ENCODE assay signal across 8 cellular contexts in genomic region chr14:104978774-104979691, GRCh38. TPM values are rescaled to one million over a fixed set of nuclear protein-coding genes. Genes with fewer than 3 reads are reported as not detected.
A peak's percentile ranks its signal among the peaks of the same experiment; 100 is the strongest.
DNase-seq lines count a peak whose midpoint lies in the region; ATAC-seq, FAIRE-seq and TF ChIP-seq lines count a peak whose summit lies in the region.

No MANE protein-coding gene starts in this region.

- no peak overlapping the region for H3K27ac ChIP-seq in BLaER1 treated with 17β-estradiol and CSF1 and Interleukin-3, amounts not matched to agents 10 nM and 100 nM
- H3K27ac ChIP-seq in Panc1 (ENCODE audit: low read length) (peak overlapping the region; percentile 49), neuronal stem cell (replicated peaks; ENCODE audit: low read length) (no peak overlapping the region), small intestine (ENCODE audit: low read depth in 1 of 2, low read length in 1 of 2) (no peak overlapping the region)

- no peak for FAIRE-seq in small intestine (lab: Jason Lieb, UNC)

- H3K9me3 ChIP-seq in BLaER1 treated with 17β-estradiol and CSF1 and Interleukin-3, amounts not matched to agents 10 nM and 100 nM (replicated peaks in 1 of 11): no peaks in the 10 kb centered on the region
- H3K9me3 ChIP-seq in Panc1 (ENCODE audit: control insufficient read depth, insufficient read depth, low read depth, low read length) (no peaks in the 10 kb centered on the region), neuronal stem cell (replicated peaks in 1 of 2; ENCODE audit: control insufficient read depth in 2 of 2, insufficient read depth in 1 of 2, low read depth in 1 of 2, low read length in 2 of 2) (no peaks in the 10 kb centered on the region), small intestine (ENCODE audit: control insufficient read depth, low read depth) (no peaks in the 10 kb centered on the region)

- intact Hi-C loops in Panc1 (cut with micrococcal nuclease; ENCODE audit: unreplicated experiment): no loop called here

- BruUV-seq in Panc1 (replicated peaks; lab: Mats Ljungman, UMichigan): no TSS peak

- H3K27me3 ChIP-seq in BLaER1 treated with 17β-estradiol and CSF1 and Interleukin-3, amounts not matched to agents 10 nM and 100 nM: peaks cover 0 to 12% (median 0%) of the 10 kb centered on the region in 11 experiments; a peak in 5 of 22 replicates
- no peaks in the 10 kb centered on the region for H3K27me3 ChIP-seq in Panc1 (ENCODE audit: control insufficient read depth, insufficient read depth, low read length)
- H3K27me3 ChIP-seq in neuronal stem cell (ENCODE audit: control insufficient read depth in 3 of 3, insufficient read depth in 3 of 3, low read depth in 1 of 3, low read length in 3 of 3): peaks cover 5 to 91% (median 37%) of the 10 kb centered on the region in 3 experiments
- peaks cover 0 to 4% of the 10 kb centered on the region in 2 donors for H3K27me3 ChIP-seq in small intestine (ENCODE audit: control insufficient read depth in 2 of 2, insufficient read depth in 2 of 2, low read length in 2 of 2)

- peak overlapping the region; percentile 90 for H2BK12ac ChIP-seq in neuronal stem cell (ENCODE audit: low read length)

- peaks cover 36 to 82% (median 70%) of the 10 kb centered on the region in 10 experiments for H3K4me1 ChIP-seq in BLaER1 treated with 17β-estradiol and CSF1 and Interleukin-3, amounts not matched to agents 10 nM and 100 nM
- H3K4me1 ChIP-seq in Panc1 (ENCODE audit: control insufficient read depth, insufficient read depth, low read length) (peaks cover 44% of the 10 kb centered on the region), neuronal stem cell (ENCODE audit: control insufficient read depth in 2 of 2, insufficient read depth in 1 of 2, low read depth in 1 of 2, low read length in 2 of 2) (peaks cover 18% of the 10 kb centered on the region in 2 donors), small intestine (ENCODE audit: control insufficient read depth in 2 of 2, insufficient read depth in 1 of 2, low read depth in 1 of 2, low read length in 1 of 2) (peaks cover 0 to 1% of the 10 kb centered on the region in 2 donors)

- POLR2A ChIA-PET in Panc1 (lab: Charles Lee): no interaction called here

- H4K8ac ChIP-seq in neuronal stem cell (ENCODE audit: low read depth, low read length): no peak overlapping the region

- H4K20me1 ChIP-seq in BLaER1 treated with 17β-estradiol and CSF1 and Interleukin-3, amounts not matched to agents 10 nM and 100 nM: peaks cover 0 to 37% (median 13%) of the 10 kb centered on the region in 11 experiments; a peak in 11 of 22 replicates

- peak overlapping the region in 3 of 10 experiments; percentile 17 to 55 (median 43); a peak in 3 of 20 replicates for H3K4me3 ChIP-seq in BLaER1 treated with 17β-estradiol and CSF1 and Interleukin-3, amounts not matched to agents 10 nM and 100 nM
- H3K4me3 ChIP-seq in Panc1 (ENCODE audit: low read depth in 2 of 2, low read length in 2 of 2) (peak overlapping the region; percentile 44 to 60), fibroblast of pulmonary artery (replicated peaks; ENCODE audit: low read depth, low read length) (peak overlapping the region; percentile 44), neuronal stem cell (ENCODE audit: low read length in 2 of 2) (peak overlapping the region in 1 of 2 donors; percentile 69), small intestine (ENCODE audit: low read depth in 1 of 2, low read length in 2 of 2) (no peak overlapping the region)

- peak overlapping the region; percentile 58 for H2BK15ac ChIP-seq in neuronal stem cell (ENCODE audit: low read length)

- no CpG with 5 or more reads among the region's 32 CpGs for WGBS in neuronal stem cell (ENCODE audit: extremely low coverage in 2 of 2, insufficient read length in 2 of 2, insufficient replicate concordance in 1 of 2), 2 donors
- 28 to 51% (median 44%) methylated on average over 31 to 32 of the region's 32 CpGs for WGBS in small intestine, 3 donors

- peak overlapping the region; percentile 61 for H2BK120ac ChIP-seq in neuronal stem cell (ENCODE audit: low read depth, low read length)

- DNase-seq in Panc1 (ENCODE audit: low read depth, low spot score) (no peak), fibroblast of pulmonary artery (ENCODE audit: low read depth) (no peak), neuronal stem cell (ENCODE audit: low spot score) (no peak), SW480 (ENCODE audit: low spot score) (no peak), small intestine (no peak)

- peak overlapping the region; percentile 76 for H2AFZ ChIP-seq in neuronal stem cell (ENCODE audit: low read length)

- TF ChIP-seq CTCF in Panc1 (IDR thresholded peaks at IDR 0.05) (no peak), fibroblast of pulmonary artery (IDR thresholded peaks at IDR 0.05; ENCODE audit: low read length, missing control alignments) (no peak)

- H3K9ac ChIP-seq in BLaER1 treated with 17β-estradiol and CSF1 and Interleukin-3, amounts not matched to agents 10 nM and 100 nM: no peak overlapping the region
- H3K9ac ChIP-seq in neuronal stem cell (ENCODE audit: low read depth, low read length, poor library complexity): no peak overlapping the region

- H2BK5ac ChIP-seq in neuronal stem cell (ENCODE audit: low read length): peak overlapping the region; percentile 39

- H4K91ac ChIP-seq in neuronal stem cell (ENCODE audit: low read depth, low read length, poor library complexity): no peak overlapping the region

- peak overlapping the region; percentile 89 for H3K14ac ChIP-seq in neuronal stem cell (ENCODE audit: low read length)

- in situ Hi-C loops in Panc1 (cut with HindIII; ENCODE audit: low pct_unique_long_range_greater_than_20kb, low sequenced_read_pairs): no loop called here

- CTCF ChIA-PET in Panc1 (lab: Charles Lee): no interaction called here

- H3K36me3 ChIP-seq in BLaER1 treated with 17β-estradiol and CSF1 and Interleukin-3, amounts not matched to agents 10 nM and 100 nM: no peaks in the 10 kb centered on the region
- H3K36me3 ChIP-seq in Panc1 (ENCODE audit: control insufficient read depth, insufficient read depth, low read length) (peaks cover 2% of the 10 kb centered on the region; the same call in 1 of the 2 replicates), neuronal stem cell (replicated peaks in 1 of 2; ENCODE audit: control insufficient read depth in 2 of 2, insufficient read depth in 2 of 2, low read length in 2 of 2) (no peaks in the 10 kb centered on the region), small intestine (ENCODE audit: control insufficient read depth in 2 of 2, insufficient read depth in 2 of 2, low read length in 2 of 2) (no peaks in the 10 kb centered on the region)

- H3K79me1 ChIP-seq in neuronal stem cell (ENCODE audit: low read depth, low read length): peaks cover 2% of the 10 kb centered on the region

- H3K4me2 ChIP-seq in BLaER1 treated with 17β-estradiol and CSF1 and Interleukin-3, amounts not matched to agents 10 nM and 100 nM: peak overlapping the region; percentile 42 to 99 (median 68)
- peak overlapping the region; percentile 57 for H3K4me2 ChIP-seq in neuronal stem cell (ENCODE audit: insufficient read depth, low read length, poor library complexity, severe bottlenecking)

- peak overlapping the region; percentile 87 for H3K18ac ChIP-seq in neuronal stem cell (ENCODE audit: low read length)

- H3K23ac ChIP-seq in neuronal stem cell (ENCODE audit: low read depth, low read length, poor library complexity): peak overlapping the region; percentile 55

- H2AK5ac ChIP-seq in neuronal stem cell (ENCODE audit: low read depth, low read length): peak overlapping the region; percentile 90

- 0 out of 2 replicates have a peak, but pooled peaks have one; percentile 2 for ATAC-seq in Panc1
- no peak for ATAC-seq in HG02973 (IDR thresholded peaks at IDR 0.05; ENCODE audit: unreplicated experiment)
- ATAC-seq in HG03442 (IDR thresholded peaks at IDR 0.05; ENCODE audit: unreplicated experiment): no peak

- no peak overlapping the region for H3K4ac ChIP-seq in neuronal stem cell (ENCODE audit: low read length)

RNA-seq across cellular contexts. Expression of gene AHNAK2, which starts 0.9 kb away (rescaled TPM):
- 223 TPM for total RNA-seq in Panc1 (2021; ENCODE audit: unreplicated experiment)
- 148 TPM for polyA plus RNA-seq in Panc1 (2012; ENCODE audit: insufficient read length)
- polyA plus RNA-seq in neuronal stem cell (2013, experiment 1 of 2): 0.43 TPM
- polyA plus RNA-seq in neuronal stem cell (2013, experiment 2 of 2): 0.46 TPM
- polyA plus RNA-seq in small intestine: 1 to 10 TPM in 1 of 3 donors, under 1 TPM in 2; under 0.01 to 6.3 (median under 0.01) TPM

RNA-seq across cellular contexts. Expression of gene CLBA1, which starts 6.6 kb away (rescaled TPM):
- 13.8 TPM for total RNA-seq in Panc1 (2021; ENCODE audit: unreplicated experiment)
- polyA plus RNA-seq in Panc1 (2012; ENCODE audit: insufficient read length): 11.9 TPM
- polyA plus RNA-seq in neuronal stem cell (2013, experiment 1 of 2): 6.1 TPM
- 6.0 TPM for polyA plus RNA-seq in neuronal stem cell (2013, experiment 2 of 2)
- 1 to 10 TPM in 2 of 3 donors, under 1 TPM in 1; 0.89 to 5.0 (median 1.4) TPM for polyA plus RNA-seq in small intestine

RNA-seq across cellular contexts. Expression of gene CDCA4, which starts 41.9 kb away (rescaled TPM):
- 39.9 TPM for total RNA-seq in Panc1 (2021; ENCODE audit: unreplicated experiment)
- polyA plus RNA-seq in Panc1 (2012; ENCODE audit: insufficient read length): 32.9 TPM
- 46.0 TPM for polyA plus RNA-seq in neuronal stem cell (2013, experiment 1 of 2)
- polyA plus RNA-seq in neuronal stem cell (2013, experiment 2 of 2): 45.5 TPM
- polyA plus RNA-seq in small intestine: 10 to 100 TPM in 1 of 3 donors, 1 to 10 TPM in 2; 2.7 to 10.9 (median 2.9) TPM

RNA-seq across cellular contexts. Expression of gene PLD4, which starts 54.4 kb away (rescaled TPM):
- 0.15 TPM for total RNA-seq in Panc1 (2021; ENCODE audit: unreplicated experiment)
- not detected for polyA plus RNA-seq in Panc1 (2012; ENCODE audit: insufficient read length)
- polyA plus RNA-seq in neuronal stem cell (2013, experiment 1 of 2): 0.04 TPM
- 0.03 TPM for polyA plus RNA-seq in neuronal stem cell (2013, experiment 2 of 2)
- 1 to 10 TPM in 1 of 3 donors, under 1 TPM in 1, not detected in 1; 0.42 to 1.4 TPM for polyA plus RNA-seq in small intestine

Comparison
In these comparisons a context has a peak if more than half of its experiments do, and no peak if none do; other contexts are left out.
1. H3K4me3 ChIP-seq: peak in Panc1 (2 of 2) and fibroblast of pulmonary artery (single experiment); none in small intestine (0 of 2).